In genomic region chr19:35295453-35295791, GRCh38 we compare ENCODE assay signal across 1 cellular context.
TF ChIP-seq lines count a peak whose summit lies in the region.

No MANE protein-coding gene starts in this region.

TF ChIP-seq in HepG2, 621 proteins besides CTCF, POLR2A, EP300 and RAD21:
- no peak for TF ChIP-seq MED1 (CRISPR knock-in tag; IDR thresholded peaks at IDR 0.05)
- TF ChIP-seq MYC (CRISPR knock-in tag; IDR thresholded peaks at IDR 0.05; ENCODE audit: borderline replicate concordance): no peak
- TF ChIP-seq EEA1 (CRISPR knock-in tag; IDR thresholded peaks at IDR 0.05; ENCODE audit: borderline replicate concordance): no peak
- TF ChIP-seq REST (IDR thresholded peaks at IDR 0.05; ENCODE audit: borderline replicate concordance in 1 of 2, low read depth in 1 of 2, low read length in 2 of 2): no peak
- no peak for TF ChIP-seq ZNF569 (CRISPR knock-in tag; IDR thresholded peaks at IDR 0.05; ENCODE audit: borderline replicate concordance)
- TF ChIP-seq ZNF256 (CRISPR knock-in tag; conservative IDR thresholded peaks at IDR 0.05): no peak
- no peak for TF ChIP-seq CC2D1A (CRISPR knock-in tag; IDR thresholded peaks at IDR 0.05)
- TF ChIP-seq ZNF317 (CRISPR knock-in tag; IDR thresholded peaks at IDR 0.05): no peak
TF ChIP-seq in HepG2: peak in this region for 0.
